9 cellular contexts compared by ENCODE assay signal in the genomic region with DNA sequence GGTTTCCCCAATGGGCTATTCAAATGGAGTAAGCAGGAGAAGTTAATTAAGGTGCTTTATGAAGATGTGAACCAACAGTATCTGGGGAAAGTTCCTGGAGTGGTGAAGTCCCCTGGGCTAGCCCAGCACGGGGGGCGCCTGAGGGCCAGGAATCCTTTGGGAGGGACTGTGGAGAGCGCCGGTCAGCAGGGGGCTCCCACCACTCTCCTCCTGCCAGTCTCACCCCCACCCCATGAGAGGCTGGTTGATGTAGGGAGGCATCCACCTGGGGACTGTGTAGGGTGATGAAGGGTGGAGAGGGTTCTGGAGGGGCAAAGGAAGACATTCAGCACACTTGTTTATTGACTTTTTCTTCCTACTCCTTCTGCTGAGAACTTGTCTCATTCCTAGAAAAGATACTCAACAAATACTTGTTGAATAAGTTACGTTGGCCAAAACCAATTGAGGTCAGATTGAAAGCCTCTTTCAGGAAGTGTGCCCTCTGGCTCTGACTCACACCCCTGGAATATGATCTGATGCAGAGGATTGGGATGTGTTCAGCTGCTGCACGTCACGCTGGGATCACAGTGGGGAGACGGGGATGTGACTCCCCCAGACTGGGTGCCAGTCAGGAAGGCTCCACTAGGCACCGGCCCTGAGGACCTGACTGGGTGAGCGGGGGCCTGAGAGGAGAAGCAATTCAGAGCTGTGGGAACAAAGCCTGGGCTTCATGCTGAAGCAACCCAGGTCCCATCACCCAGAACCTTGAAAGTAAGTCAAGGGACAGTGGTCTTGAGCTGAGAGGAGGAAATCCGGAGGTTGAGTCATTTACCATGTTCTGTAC. TPM values are rescaled to one million over a fixed set of nuclear protein-coding genes. Genes with fewer than 3 reads are reported as not detected.
DNase-seq lines count a peak whose midpoint lies in the region; ATAC-seq and TF ChIP-seq lines count a peak whose summit lies in the region.
"Had no signal": no experiment of that assay in that cellular context is flagged by ENCODE, and none has a peak within 500 bp of the region (broad histone marks: within the 10 kb centered on the region; RNA-seq: fewer than 3 reads in every experiment).

No MANE protein-coding gene starts in this region.

- peak; percentile 96 for DNase-seq in AG20443 (ENCODE audit: low spot score)
- peak; percentile 81 to 83 for DNase-seq in HL-60 (ENCODE audit: low read depth in 1 of 2, low spot score in 1 of 2)
- peak; percentile 90 for DNase-seq in amniotic stem cell (lab: John Stamatoyannopoulos, UW)
- peak; percentile 71 for DNase-seq in lower lobe of right lung
- DNase-seq in RPMI8226 = no peak
- no peak for DNase-seq in activated naive CD4-positive, alpha-beta T cell (lab: John Stamatoyannopoulos, UW)
- DNase-seq in GM20000 (ENCODE audit: low spot score) = no peak
- DNase-seq in NCI-H510A (lab: John Stamatoyannopoulos, UW) = no peak

- TF ChIP-seq CTCF in HL-60 (IDR thresholded peaks at IDR 0.05; ENCODE audit: insufficient read depth, low read length) = no peak
- no peak for TF ChIP-seq CTCF in lower lobe of right lung (IDR thresholded peaks at IDR 0.05)
- no peak for TF ChIP-seq CTCF in GM20000 (IDR thresholded peaks at IDR 0.05; ENCODE audit: extremely low read depth, missing control alignments)

- intact Hi-C loops in lower lobe of right lung (cut with DNase I) = no loop called here

- no peaks in the 10 kb centered on the region for H3K27me3 ChIP-seq in HL-60 (ENCODE audit: insufficient read depth, poor library complexity, severe bottlenecking)
- peaks cover 3% of the 10 kb centered on the region for H3K27me3 ChIP-seq in lower lobe of right lung (ENCODE audit: low read depth)

- H3K27ac ChIP-seq in HL-60 (replicated peaks) = peak overlapping the region; percentile 99
- H3K27ac ChIP-seq in lower lobe of right lung = no peak overlapping the region
- H3K27ac ChIP-seq: tibial artery had no signal

- ATAC-seq in lower lobe of right lung = peak; percentile 85 to 90

- H3K4me1 ChIP-seq in lower lobe of right lung = peaks cover 37% of the 10 kb centered on the region

- H3K4me3 ChIP-seq in HL-60 (replicated peaks; ENCODE audit: insufficient read depth, low read length) (peak overlapping the region; percentile 71; the same call in 1 of the 2 replicates), lower lobe of right lung (no peak overlapping the region)
- H3K4me3 ChIP-seq: tibial artery had no signal

- H3K36me3 ChIP-seq in lower lobe of right lung = no peaks in the 10 kb centered on the region
- H3K36me3 ChIP-seq: tibial artery had no signal

- H3K9me3 ChIP-seq in lower lobe of right lung = no peaks in the 10 kb centered on the region
- H3K9me3 ChIP-seq: tibial artery had no signal

RNA-seq across cellular contexts. Expression of gene CEBPE, which starts 4.2 kb away (rescaled TPM):
- total RNA-seq in lower lobe of right lung = 0.32 TPM

RNA-seq across cellular contexts. Expression of gene CIROP, which starts 10.1 kb away (rescaled TPM):
- not detected for total RNA-seq in lower lobe of right lung

RNA-seq across cellular contexts. Expression of gene C14orf119, which starts 19.6 kb away (rescaled TPM):
- total RNA-seq in lower lobe of right lung = 53.3 TPM

RNA-seq across cellular contexts. Expression of gene ACIN1, which starts 19.9 kb away (rescaled TPM):
- total RNA-seq in lower lobe of right lung = 163 TPM

RNA-seq across cellular contexts. Expression of gene CDH24, which starts 57.6 kb away (rescaled TPM):
- 5.6 TPM for total RNA-seq in lower lobe of right lung

Comparison
In these comparisons a context has a peak if more than half of its experiments do, and no peak if none do; other contexts are left out.
1. DNase-seq: peak in AG20443 (single experiment), HL-60 (2 of 2), amniotic stem cell (single experiment) and lower lobe of right lung (single experiment); none in RPMI8226 (single experiment), activated naive CD4-positive, alpha-beta T cell (0 of 4), GM20000 (single experiment) and NCI-H510A (single experiment).